8 cellular contexts compared by ENCODE assay signal in the genomic region with DNA sequence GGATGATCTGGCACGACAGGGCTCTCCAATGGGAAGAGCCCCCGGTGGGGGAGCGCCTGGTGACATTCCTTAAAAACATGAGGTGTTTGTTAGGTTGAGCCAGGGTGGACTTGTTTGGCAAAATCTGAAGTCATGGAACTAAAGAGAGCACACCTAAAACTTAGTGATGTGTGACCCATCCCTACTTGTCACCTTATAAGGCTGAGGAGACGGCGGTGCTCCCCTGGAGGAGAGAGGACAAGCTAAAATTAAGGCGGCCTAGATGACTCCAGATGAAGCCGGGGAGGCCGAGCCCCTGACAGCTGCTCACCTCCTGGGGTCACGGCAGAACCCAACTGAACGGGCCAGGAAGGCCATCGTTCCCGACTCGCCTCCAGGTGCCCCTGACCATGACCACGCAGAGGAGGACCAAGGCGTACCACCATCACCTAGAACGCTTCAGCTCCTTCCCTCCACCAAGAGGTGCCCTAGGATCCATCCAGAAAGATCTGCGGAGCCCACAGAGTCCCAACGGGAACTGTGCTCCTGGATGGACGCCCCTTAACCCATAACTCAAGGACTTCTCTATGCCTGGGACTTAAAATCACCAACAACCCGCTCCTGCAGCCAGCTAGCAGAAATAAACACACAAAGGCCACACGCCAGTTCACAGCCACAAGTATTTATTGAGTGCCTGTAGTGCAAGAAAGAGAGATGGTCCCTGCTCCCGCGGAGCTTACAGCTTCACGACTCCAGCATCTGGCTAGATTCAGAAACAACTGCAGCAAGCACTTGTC. TPM values are rescaled to one million over a fixed set of nuclear protein-coding genes. Genes with fewer than 3 reads are reported as not detected.
DNase-seq lines count a peak whose midpoint lies in the region; ATAC-seq lines count a peak whose summit lies in the region.

No MANE protein-coding gene starts in this region.

- H3K9me3 Mint-ChIP-seq in T-helper 2 cell treated with Interferon-gamma antibody and Interleukin-4, amounts not matched to agents 5 μg/mL and 100 μg/mL, for 36 hours = no peaks in the 10 kb centered on the region
- no peaks in the 10 kb centered on the region for H3K9me3 Mint-ChIP-seq in activated T-helper 17 cell treated with anti-CD3 and anti-CD28 coated beads, Interleukin-2, amount 50 U/mL, for 72 hours
- H3K9me3 Mint-ChIP-seq in immature natural killer cell = no peaks in the 10 kb centered on the region

- H3K27me3 Mint-ChIP-seq in T-helper 2 cell treated with Interferon-gamma antibody and Interleukin-4, amounts not matched to agents 5 μg/mL and 100 μg/mL, for 36 hours (ENCODE audit: low read depth) = peaks cover 22% of the 10 kb centered on the region
- H3K27me3 Mint-ChIP-seq in activated T-helper 17 cell treated with anti-CD3 and anti-CD28 coated beads, Interleukin-2, amount 50 U/mL, for 72 hours = no peaks in the 10 kb centered on the region
- H3K27me3 Mint-ChIP-seq in immature natural killer cell (ENCODE audit: low read depth in 3 of 3) = peaks cover 0 to 2% (median 2%) of the 10 kb centered on the region in 3 donors

- peak overlapping the region; percentile 37 for H3K27ac ChIP-seq in subcutaneous abdominal adipose tissue (ENCODE audit: low read depth, low read length)

- peaks cover 4 to 22% (median 21%) of the 10 kb centered on the region in 5 donors for H3K4me1 ChIP-seq in subcutaneous abdominal adipose tissue (ENCODE audit: control insufficient read depth in 5 of 5, insufficient read depth in 5 of 5, low read length in 5 of 5)

- peak overlapping the region; percentile 43 to 76 (median 70) for H3K4me3 ChIP-seq in subcutaneous abdominal adipose tissue (ENCODE audit: low read depth in 1 of 5, low read length in 5 of 5)

- ATAC-seq in activated T-helper 17 cell treated with anti-CD3 and anti-CD28 coated beads, Interleukin-2, amount 50 U/mL, for 72 hours (replicated peaks) = no peak
- ATAC-seq in GM18909 (IDR thresholded peaks at IDR 0.05; ENCODE audit: poor library complexity, unreplicated experiment) = no peak

- H3K4me1 Mint-ChIP-seq in T-helper 2 cell treated with Interferon-gamma antibody and Interleukin-4, amounts not matched to agents 5 μg/mL and 100 μg/mL, for 36 hours (ENCODE audit: low read depth) = peaks cover 24% of the 10 kb centered on the region
- H3K4me1 Mint-ChIP-seq in activated T-helper 17 cell treated with anti-CD3 and anti-CD28 coated beads, Interleukin-2, amount 50 U/mL, for 72 hours = peaks cover 14% of the 10 kb centered on the region
- H3K4me1 Mint-ChIP-seq in immature natural killer cell = peaks cover 34 to 45% of the 10 kb centered on the region in 2 donors

- no peaks in the 10 kb centered on the region for H3K9me3 ChIP-seq in subcutaneous abdominal adipose tissue (ENCODE audit: control insufficient read depth in 5 of 5, low read length in 5 of 5)

- H3K9ac ChIP-seq in subcutaneous abdominal adipose tissue (ENCODE audit: low read length in 5 of 5) = peak overlapping the region in 4 of 5 donors; percentile 72 to 84 (median 79)

- H3K36me3 ChIP-seq in subcutaneous abdominal adipose tissue (ENCODE audit: control insufficient read depth in 5 of 5, insufficient read depth in 5 of 5, low read length in 5 of 5) = peaks cover 0 to 5% (median 2%) of the 10 kb centered on the region in 5 donors

- no peaks in the 10 kb centered on the region for H3K27me3 ChIP-seq in subcutaneous abdominal adipose tissue (ENCODE audit: control insufficient read depth in 5 of 5, insufficient read depth in 4 of 5, low read length in 5 of 5)

- in situ Hi-C loops in G401 (cut with HindIII; ENCODE audit: low sequenced_read_pairs) = no loop called here

- DNase-seq in T-helper 2 cell treated with Interferon-gamma antibody and Interleukin-4, amounts not matched to agents 5 μg/mL and 100 μg/mL, for 36 hours (ENCODE audit: low spot score) = no peak
- DNase-seq in T-helper 2 cell (no peak), immature natural killer cell (no peak), G401 (ENCODE audit: low spot score) (no peak), NK-92 (lab: John Stamatoyannopoulos, UW; ENCODE audit: unreplicated experiment) (no peak)

- H3K27ac Mint-ChIP-seq in T-helper 2 cell treated with Interferon-gamma antibody and Interleukin-4, amounts not matched to agents 5 μg/mL and 100 μg/mL, for 36 hours = peak overlapping the region; percentile 83
- no peak overlapping the region for H3K27ac Mint-ChIP-seq in activated T-helper 17 cell treated with anti-CD3 and anti-CD28 coated beads, Interleukin-2, amount 50 U/mL, for 72 hours
- peak overlapping the region in 3 of 6 donors; percentile 50 to 79 (median 75) for H3K27ac Mint-ChIP-seq in immature natural killer cell

- peaks cover 17% of the 10 kb centered on the region for H3K36me3 Mint-ChIP-seq in T-helper 2 cell treated with Interferon-gamma antibody and Interleukin-4, amounts not matched to agents 5 μg/mL and 100 μg/mL, for 36 hours (ENCODE audit: low read depth)
- peaks cover 3% of the 10 kb centered on the region for H3K36me3 Mint-ChIP-seq in activated T-helper 17 cell treated with anti-CD3 and anti-CD28 coated beads, Interleukin-2, amount 50 U/mL, for 72 hours (ENCODE audit: low read depth)
- H3K36me3 Mint-ChIP-seq in immature natural killer cell = peaks cover 0 to 3% (median 2%) of the 10 kb centered on the region in 3 donors

- H3K4me3 Mint-ChIP-seq in T-helper 2 cell treated with Interferon-gamma antibody and Interleukin-4, amounts not matched to agents 5 μg/mL and 100 μg/mL, for 36 hours = peak overlapping the region; percentile 84
- peak overlapping the region; percentile 66 for H3K4me3 Mint-ChIP-seq in activated T-helper 17 cell treated with anti-CD3 and anti-CD28 coated beads, Interleukin-2, amount 50 U/mL, for 72 hours
- H3K4me3 Mint-ChIP-seq in immature natural killer cell = peak overlapping the region; percentile 76 to 87 (median 86)

RNA-seq across cellular contexts. Expression of gene PITPNM2, which starts 1.0 kb away (rescaled TPM):
- 1 to 10 TPM; 4.1 to 4.6 TPM for total RNA-seq in activated T-helper 17 cell treated with anti-CD3 and anti-CD28 coated beads, Interleukin-2, amount 50 U/mL, for 72 hours
- 1 to 10 TPM; 4.7 to 8.6 (median 7.1) TPM for polyA plus RNA-seq in immature natural killer cell
- total RNA-seq in G401 (2014; rRNA removed; shearing (Covaris generic)) = 0.06 and 1.9 TPM in 2 replicates
